Comparison of ENCODE assay signal across 4 cellular contexts in genomic region chr2:166139479-166139878, GRCh38. TPM values are rescaled to one million over a fixed set of nuclear protein-coding genes. Genes with fewer than 3 reads are reported as not detected.
"Had no signal": no experiment of that assay in that cellular context is flagged by ENCODE, and none has a peak within 500 bp of the region (broad histone marks: within the 10 kb centered on the region; RNA-seq: fewer than 3 reads in every experiment).

No MANE protein-coding gene starts in this region.

RNA-seq across cellular contexts. Expression of gene SCN1A, which starts 11.7 kb away (rescaled TPM):
- total RNA-seq: HT-29, K562 had no signal
- polyA plus RNA-seq: IgD-negative memory B cell, IMR-90, K562 had no signal
